In the genomic region with DNA sequence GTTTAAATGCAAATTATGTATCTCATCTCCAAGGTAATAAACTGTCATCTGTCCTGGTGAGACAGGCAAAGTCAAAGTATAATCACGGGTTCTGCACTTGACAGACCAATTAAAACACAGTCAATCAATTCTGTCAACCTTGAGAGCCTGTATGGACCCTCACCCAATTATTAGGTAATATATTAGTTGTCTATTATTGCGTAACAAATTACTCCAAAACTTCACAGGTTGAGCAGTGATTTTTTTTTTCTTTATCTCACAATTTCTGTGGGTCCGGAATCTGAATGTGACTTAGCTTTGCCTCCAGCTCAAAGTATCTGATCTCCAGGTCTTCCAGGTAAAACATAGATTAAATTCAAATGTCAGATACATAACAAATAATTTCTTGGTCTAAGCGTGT, we compare ENCODE assay signal across 25 cellular contexts.
"Had no signal": no experiment of that assay in that cellular context is flagged by ENCODE, and none has a peak within 500 bp of the region (broad histone marks: within the 10 kb centered on the region; RNA-seq: fewer than 3 reads in every experiment).

No MANE protein-coding gene starts in this region.

- H3K27ac ChIP-seq: colonic mucosa, dorsolateral prefrontal cortex, esophagus squamous epithelium, gastrocnemius medialis, heart right ventricle, left lung, lower lobe of right lung had no signal

- H3K4me3 ChIP-seq: colonic mucosa, dorsolateral prefrontal cortex, esophagus squamous epithelium, gastrocnemius medialis, heart right ventricle, left lung, lower lobe of right lung, mucosa of descending colon had no signal

- FAIRE-seq: islet of Langerhans, keratinocyte had no signal

- H3K9me3 ChIP-seq: colonic mucosa, esophagus squamous epithelium, gastrocnemius medialis, heart right ventricle, left lung, lower lobe of right lung, mucosa of descending colon had no signal

- H3K27me3 ChIP-seq: colonic mucosa, dorsolateral prefrontal cortex, esophagus squamous epithelium, gastrocnemius medialis, heart right ventricle, left lung had no signal

- DNase-seq: colonic mucosa; cortex of kidney; dermis blood vessel endothelial cell; dorsolateral prefrontal cortex; effector CD4-positive, alpha-beta T cell; effector memory CD4-positive, alpha-beta T cell; erythroblast; esophagus squamous epithelium; foreskin fibroblast; foreskin melanocyte; gastrocnemius medialis; glutamatergic neuron; head of caudate nucleus; heart right ventricle; hippocampal formation; left cardiac atrium; left lung; left ventricle myocardium superior; lower lobe of right lung; mesenchymal stem cell; mucosa of descending colon; naive B cell; naive thymus-derived CD8-positive, alpha-beta T cell had no signal

- H3K36me3 ChIP-seq: colonic mucosa, esophagus squamous epithelium, gastrocnemius medialis, heart right ventricle, left lung, lower lobe of right lung had no signal

- H3K4me1 ChIP-seq: colonic mucosa, esophagus squamous epithelium, gastrocnemius medialis, heart right ventricle, left lung, lower lobe of right lung had no signal
